ENCODE assay signal across 1 cellular context in the genomic region with DNA sequence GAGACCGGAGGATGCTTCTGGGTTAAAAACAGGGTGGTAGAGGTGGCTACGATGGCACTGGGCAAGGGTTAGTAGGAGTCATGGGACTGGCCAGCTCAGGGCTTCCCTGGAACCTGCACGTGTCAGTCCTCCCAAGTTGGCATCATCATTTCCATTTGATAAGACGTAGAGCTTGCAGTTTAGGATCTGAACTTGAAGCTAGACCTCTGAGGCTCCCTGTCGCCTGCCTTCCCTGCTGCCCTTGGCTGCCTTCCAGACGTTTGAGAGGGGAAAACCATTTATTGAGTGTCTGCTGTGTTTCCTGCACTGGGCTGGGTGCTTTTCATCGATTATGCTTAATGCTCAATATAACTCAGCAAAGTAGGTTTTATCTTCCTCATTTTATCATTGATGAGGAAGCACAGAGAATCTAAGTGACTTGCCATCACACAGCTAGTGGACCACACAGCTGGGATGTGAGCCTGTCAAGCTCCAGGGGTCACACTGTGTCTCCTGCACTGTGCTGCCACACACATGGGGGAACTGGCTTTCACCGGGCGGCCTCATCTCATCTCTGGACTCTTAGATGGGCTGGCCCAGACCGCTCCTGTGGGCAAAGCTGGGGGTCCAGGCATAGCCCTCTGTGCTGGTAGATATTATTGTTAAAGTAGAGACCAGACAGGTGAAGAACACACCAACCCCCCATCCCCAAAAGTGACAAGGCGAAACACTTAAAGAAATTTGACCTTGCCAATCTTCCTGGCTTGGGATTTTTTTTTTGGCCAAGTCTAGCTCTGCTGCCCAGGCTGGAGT.
TF ChIP-seq lines count a peak whose summit lies in the region.

No MANE protein-coding gene starts in this region.

TF ChIP-seq in HepG2, 621 proteins besides CTCF, POLR2A, EP300 and RAD21:
- no peak for TF ChIP-seq ZBTB38 (CRISPR knock-in tag; IDR thresholded peaks at IDR 0.05)
- TF ChIP-seq, protein P1, sequence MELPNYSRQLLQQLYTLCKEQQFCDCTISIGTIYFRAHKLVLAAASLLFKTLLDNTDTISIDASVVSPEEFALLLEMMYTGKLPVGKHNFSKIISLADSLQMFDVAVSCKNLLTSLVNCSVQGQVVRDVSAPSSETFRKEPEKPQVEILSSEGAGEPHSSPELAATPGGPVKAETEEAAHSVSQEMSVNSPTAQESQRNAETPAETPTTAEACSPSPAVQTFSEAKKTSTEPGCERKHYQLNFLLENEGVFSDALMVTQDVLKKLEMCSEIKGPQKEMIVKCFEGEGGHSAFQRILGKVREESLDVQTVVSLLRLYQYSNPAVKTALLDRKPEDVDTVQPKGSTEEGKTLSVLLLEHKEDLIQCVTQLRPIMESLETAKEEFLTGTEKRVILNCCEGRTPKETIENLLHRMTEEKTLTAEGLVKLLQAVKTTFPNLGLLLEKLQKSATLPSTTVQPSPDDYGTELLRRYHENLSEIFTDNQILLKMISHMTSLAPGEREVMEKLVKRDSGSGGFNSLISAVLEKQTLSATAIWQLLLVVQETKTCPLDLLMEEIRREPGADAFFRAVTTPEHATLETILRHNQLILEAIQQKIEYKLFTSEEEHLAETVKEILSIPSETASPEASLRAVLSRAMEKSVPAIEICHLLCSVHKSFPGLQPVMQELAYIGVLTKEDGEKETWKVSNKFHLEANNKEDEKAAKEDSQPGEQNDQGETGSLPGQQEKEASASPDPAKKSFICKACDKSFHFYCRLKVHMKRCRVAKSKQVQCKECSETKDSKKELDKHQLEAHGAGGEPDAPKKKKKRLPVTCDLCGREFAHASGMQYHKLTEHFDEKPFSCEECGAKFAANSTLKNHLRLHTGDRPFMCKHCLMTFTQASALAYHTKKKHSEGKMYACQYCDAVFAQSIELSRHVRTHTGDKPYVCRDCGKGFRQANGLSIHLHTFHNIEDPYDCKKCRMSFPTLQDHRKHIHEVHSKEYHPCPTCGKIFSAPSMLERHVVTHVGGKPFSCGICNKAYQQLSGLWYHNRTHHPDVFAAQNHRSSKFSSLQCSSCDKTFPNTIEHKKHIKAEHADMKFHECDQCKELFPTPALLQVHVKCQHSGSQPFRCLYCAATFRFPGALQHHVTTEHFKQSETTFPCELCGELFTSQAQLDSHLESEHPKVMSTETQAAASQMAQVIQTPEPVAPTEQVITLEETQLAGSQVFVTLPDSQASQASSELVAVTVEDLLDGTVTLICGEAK (IDR thresholded peaks at IDR 0.05) = no peak
- TF ChIP-seq, protein P1 (CRISPR knock-in tag; IDR thresholded peaks at IDR 0.05) = no peak
- TF ChIP-seq, protein P2, sequence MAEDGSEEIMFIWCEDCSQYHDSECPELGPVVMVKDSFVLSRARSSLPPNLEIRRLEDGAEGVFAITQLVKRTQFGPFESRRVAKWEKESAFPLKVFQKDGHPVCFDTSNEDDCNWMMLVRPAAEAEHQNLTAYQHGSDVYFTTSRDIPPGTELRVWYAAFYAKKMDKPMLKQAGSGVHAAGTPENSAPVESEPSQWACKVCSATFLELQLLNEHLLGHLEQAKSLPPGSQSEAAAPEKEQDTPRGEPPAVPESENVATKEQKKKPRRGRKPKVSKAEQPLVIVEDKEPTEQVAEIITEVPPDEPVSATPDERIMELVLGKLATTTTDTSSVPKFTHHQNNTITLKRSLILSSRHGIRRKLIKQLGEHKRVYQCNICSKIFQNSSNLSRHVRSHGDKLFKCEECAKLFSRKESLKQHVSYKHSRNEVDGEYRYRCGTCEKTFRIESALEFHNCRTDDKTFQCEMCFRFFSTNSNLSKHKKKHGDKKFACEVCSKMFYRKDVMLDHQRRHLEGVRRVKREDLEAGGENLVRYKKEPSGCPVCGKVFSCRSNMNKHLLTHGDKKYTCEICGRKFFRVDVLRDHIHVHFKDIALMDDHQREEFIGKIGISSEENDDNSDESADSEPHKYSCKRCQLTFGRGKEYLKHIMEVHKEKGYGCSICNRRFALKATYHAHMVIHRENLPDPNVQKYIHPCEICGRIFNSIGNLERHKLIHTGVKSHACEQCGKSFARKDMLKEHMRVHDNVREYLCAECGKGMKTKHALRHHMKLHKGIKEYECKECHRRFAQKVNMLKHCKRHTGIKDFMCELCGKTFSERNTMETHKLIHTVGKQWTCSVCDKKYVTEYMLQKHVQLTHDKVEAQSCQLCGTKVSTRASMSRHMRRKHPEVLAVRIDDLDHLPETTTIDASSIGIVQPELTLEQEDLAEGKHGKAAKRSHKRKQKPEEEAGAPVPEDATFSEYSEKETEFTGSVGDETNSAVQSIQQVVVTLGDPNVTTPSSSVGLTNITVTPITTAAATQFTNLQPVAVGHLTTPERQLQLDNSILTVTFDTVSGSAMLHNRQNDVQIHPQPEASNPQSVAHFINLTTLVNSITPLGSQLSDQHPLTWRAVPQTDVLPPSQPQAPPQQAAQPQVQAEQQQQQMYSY (CRISPR knock-in tag; IDR thresholded peaks at IDR 0.05) = no peak
- TF ChIP-seq MBD4 (IDR thresholded peaks at IDR 0.05; ENCODE audit: borderline replicate concordance, low read length) = no peak
- no peak for TF ChIP-seq ZNF501 (CRISPR knock-in tag; IDR thresholded peaks at IDR 0.05)
